In the genomic region with DNA sequence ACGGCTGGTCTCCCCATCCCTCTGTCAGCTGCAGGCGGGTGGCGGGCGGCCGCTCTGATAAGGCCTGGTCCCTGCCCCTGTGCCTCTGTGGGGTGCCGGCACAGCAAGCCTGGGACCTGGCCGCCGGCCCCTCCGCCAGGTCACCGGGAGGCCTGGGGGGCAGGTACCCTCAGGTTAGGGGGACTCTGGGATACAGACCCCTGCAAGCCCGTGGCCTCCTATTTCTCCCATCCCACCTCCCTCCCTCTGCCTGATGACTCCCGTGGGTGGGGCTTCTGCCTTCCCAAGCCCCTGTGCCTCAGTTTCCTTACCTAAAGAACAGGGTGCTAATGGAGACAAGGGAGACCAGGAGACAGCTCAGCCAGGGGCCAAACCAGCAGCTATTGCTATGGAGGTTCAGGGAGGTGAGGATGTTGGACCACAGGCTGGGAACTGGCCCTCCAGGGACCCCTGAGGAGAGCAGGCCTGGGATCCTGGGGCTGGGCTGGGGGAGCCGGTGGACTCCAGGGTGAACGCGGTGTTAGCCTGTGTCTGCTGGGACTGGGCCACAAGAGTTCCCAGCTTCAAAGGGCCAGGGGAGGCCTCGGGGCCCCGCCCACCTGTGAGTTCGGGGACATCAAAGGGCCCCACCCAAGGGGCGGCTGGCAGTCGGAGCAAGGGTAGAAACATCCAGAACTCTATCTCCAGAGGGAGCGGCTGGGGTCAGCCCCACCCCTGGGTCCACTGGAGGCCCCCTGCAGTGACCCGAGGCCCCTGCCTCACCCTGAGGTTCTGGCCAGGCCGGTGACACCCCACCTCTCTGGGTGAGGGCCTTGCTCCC, we compare ENCODE assay signal across 22 cellular contexts. TPM values are rescaled to one million over a fixed set of nuclear protein-coding genes. Genes with fewer than 3 reads are reported as not detected.
A peak's percentile ranks its signal among the peaks of the same experiment; 100 is the strongest.
DNase-seq lines count a peak whose midpoint lies in the region; ATAC-seq and TF ChIP-seq lines count a peak whose summit lies in the region.
"Had no signal": no experiment of that assay in that cellular context is flagged by ENCODE, and none has a peak within 500 bp of the region (broad histone marks: within the 10 kb centered on the region; RNA-seq: fewer than 3 reads in every experiment).

No MANE protein-coding gene starts in this region.

- no peaks in the 10 kb centered on the region for H3K9me2 ChIP-seq in HCT116 (ENCODE audit: insufficient read depth)

- H3K9me3 Mint-ChIP-seq in activated CD4-positive, alpha-beta T cell treated with anti-CD3 and anti-CD28 coated beads for 36 hours (ENCODE audit: low read depth), result no peaks in the 10 kb centered on the region

- H3K36me3 ChIP-seq in HCT116 (ENCODE audit: control insufficient read depth in 1 of 2, insufficient read depth in 2 of 2, low read length in 2 of 2) (no peaks in the 10 kb centered on the region), left ventricle myocardium inferior (no peaks in the 10 kb centered on the region)
- H3K36me3 ChIP-seq: esophagus squamous epithelium, SJCRH30, upper lobe of left lung had no signal

- H3K27ac ChIP-seq in HCT116 (ENCODE audit: low read depth, low read length) (no peak overlapping the region), left ventricle myocardium inferior (replicated peaks) (no peak overlapping the region)
- H3K27ac ChIP-seq: SJCRH30 had no signal

- H3K4me3 ChIP-seq in HCT116 (replicated peaks in 1 of 2; ENCODE audit: low read depth in 1 of 2, low read length in 2 of 2), result no peak overlapping the region
- no peak overlapping the region for H3K4me3 ChIP-seq in left ventricle myocardium inferior
- H3K4me3 ChIP-seq: esophagus squamous epithelium, GM23338, K562, SJCRH30, upper lobe of left lung had no signal

- peak; percentile 3 for DNase-seq in activated CD4-positive, alpha-beta T cell treated with anti-CD3 and anti-CD28 coated beads for 36 hours
- DNase-seq in activated CD4-positive, alpha-beta T cell treated with anti-CD3 and anti-CD28 coated beads for 4 hours, result no peak
- DNase-seq in HCT116 (ENCODE audit: low read depth, low spot score) (no peak), left ventricle myocardium inferior (peak; percentile 6), sciatic nerve (ENCODE audit: low spot score) (peak; percentile 51), NCI-H128 (lab: John Stamatoyannopoulos, UW; ENCODE audit: unreplicated experiment) (no peak), cortex of kidney (lab: John Stamatoyannopoulos, UW) (no peak)
- DNase-seq: activated CD8-positive, alpha-beta memory T cell treated with anti-CD3 and anti-CD28 coated beads, Interleukin-2, amount 50 U/mL, for 48 hours; esophagus squamous epithelium; glutamatergic neuron; MV-4-11; NCI-H2029 treated with DMSO at 0.1 percent for 48 hours; stimulated activated CD4-positive, alpha-beta T cell treated with anti-CD3 and anti-CD28 coated beads, Interleukin-4, amount 100 ng/mL, for 24 hours had no signal

- no peaks in the 10 kb centered on the region for H3K27me3 Mint-ChIP-seq in activated CD4-positive, alpha-beta T cell treated with anti-CD3 and anti-CD28 coated beads for 36 hours
- H3K27me3 Mint-ChIP-seq: activated naive CD8-positive, alpha-beta T cell had no signal

- no peak for TF ChIP-seq POLR2A in HCT116 (IDR thresholded peaks at IDR 0.05; ENCODE audit: borderline replicate concordance, extremely low read depth, insufficient read depth, insufficient read length)

- TF ChIP-seq RAD21 in HCT116 (IDR thresholded peaks at IDR 0.05; ENCODE audit: low read depth), result no peak

- CTCF ChIA-PET in activated CD4-positive, alpha-beta T cell treated with anti-CD3 and anti-CD28 coated beads for 36 hours (lab: Charles Lee), result interaction anchor here (0.6 kb wide), 1 partner anchor 224 kb away, joined by 4 read pairs; no protein-coding TSS in a partner anchor
- CTCF ChIA-PET in HCT116 (lab: Charles Lee), result no interaction called here

- no peaks in the 10 kb centered on the region for H3K27me3 ChIP-seq in HCT116 (ENCODE audit: insufficient read depth, low read length)
- H3K27me3 ChIP-seq in left ventricle myocardium inferior (ENCODE audit: low read depth), result peaks cover 17% of the 10 kb centered on the region
- H3K27me3 ChIP-seq: upper lobe of left lung had no signal

- no peak overlapping the region for H2AFZ ChIP-seq in HCT116 (ENCODE audit: low read depth, low read length, poor library complexity, severe bottlenecking)
- H2AFZ ChIP-seq: GM23338 had no signal

- intact Hi-C loops in activated CD4-positive, alpha-beta T cell treated with anti-CD3 and anti-CD28 coated beads for 36 hours (cut with DNase I, micrococcal nuclease), result no loop called here
- intact Hi-C loops in HCT116 (cut with micrococcal nuclease), result no loop called here
- intact Hi-C loops in left ventricle myocardium inferior (cut with micrococcal nuclease), result no loop called here
- intact Hi-C loops in sciatic nerve (cut with DNase I), result no loop called here

- no peak overlapping the region for H3K4me3 Mint-ChIP-seq in activated CD4-positive, alpha-beta T cell treated with anti-CD3 and anti-CD28 coated beads for 36 hours
- H3K4me3 Mint-ChIP-seq: activated naive CD8-positive, alpha-beta T cell; dendritic cell treated with granulocyte-macrophage colony-stimulating factor and Interleukin-4, amounts not matched to agents 40 ng/mL and 50 ng/mL, for 4 days; GM23338 had no signal

- H3K4me2 ChIP-seq in HCT116 (ENCODE audit: low read length), result no peak overlapping the region
- H3K4me2 ChIP-seq: GM23338 had no signal

- H3K79me2 ChIP-seq in HCT116 (ENCODE audit: insufficient read depth, low read length), result no peaks in the 10 kb centered on the region

- no peaks in the 10 kb centered on the region for H3K4me1 Mint-ChIP-seq in activated CD4-positive, alpha-beta T cell treated with anti-CD3 and anti-CD28 coated beads for 36 hours
- H3K4me1 Mint-ChIP-seq: GM23338 had no signal

- H3K9me3 ChIP-seq in HCT116 (ENCODE audit: control insufficient read depth in 1 of 2, insufficient read depth in 1 of 2, low read depth in 1 of 2, low read length in 2 of 2), result no peaks in the 10 kb centered on the region
- H3K9me3 ChIP-seq in left ventricle myocardium inferior (replicated peaks), result peaks cover 9% of the 10 kb centered on the region
- H3K9me3 ChIP-seq: SJCRH30, upper lobe of left lung had no signal

- no peak for ATAC-seq in activated CD4-positive, alpha-beta T cell treated with anti-CD3 and anti-CD28 coated beads for 36 hours
- no peak for ATAC-seq in HCT116
- no peak for ATAC-seq in sciatic nerve
- ATAC-seq in HG02970 (IDR thresholded peaks at IDR 0.05; ENCODE audit: low FRiP score, unreplicated experiment), result no peak
- ATAC-seq: GM23338, K562 had no signal

- no peak overlapping the region for H3K9ac ChIP-seq in HCT116 (ENCODE audit: low read length)

- H3K36me3 Mint-ChIP-seq in activated CD4-positive, alpha-beta T cell treated with anti-CD3 and anti-CD28 coated beads for 36 hours (ENCODE audit: low read depth), result no peaks in the 10 kb centered on the region
- H3K36me3 Mint-ChIP-seq: activated naive CD8-positive, alpha-beta T cell had no signal

- H3K4me1 ChIP-seq in HCT116 (ENCODE audit: control insufficient read depth in 1 of 2, insufficient read depth in 2 of 2, low read length in 2 of 2), result peaks cover 16 to 25% of the 10 kb centered on the region in 2 experiments
- no peaks in the 10 kb centered on the region for H3K4me1 ChIP-seq in left ventricle myocardium inferior
- H3K4me1 ChIP-seq: SJCRH30 had no signal

- no TSS peak for BruUV-seq in HCT116 (replicated peaks; lab: Mats Ljungman, UMichigan)

- no peak overlapping the region for H3K27ac Mint-ChIP-seq in activated CD4-positive, alpha-beta T cell treated with anti-CD3 and anti-CD28 coated beads for 36 hours
- H3K27ac Mint-ChIP-seq: activated naive CD8-positive, alpha-beta T cell; dendritic cell treated with granulocyte-macrophage colony-stimulating factor and Interleukin-4, amounts not matched to agents 40 ng/mL and 50 ng/mL, for 4 days; GM23338 had no signal

- H4K20me1 ChIP-seq in HCT116 (ENCODE audit: insufficient read depth), result no peaks in the 10 kb centered on the region

- no peak for TF ChIP-seq CTCF in HCT116 (IDR thresholded peaks at IDR 0.05 in 2 of 3, conservative IDR thresholded peaks at IDR 0.05 in 1 of 3; ENCODE audit: borderline replicate concordance in 1 of 3, insufficient read depth in 1 of 3, low read depth in 2 of 3, low read length in 2 of 3)
- no peak for TF ChIP-seq CTCF in left ventricle myocardium inferior (IDR thresholded peaks at IDR 0.05; ENCODE audit: borderline replicate concordance)

- RAD21 ChIA-PET in HCT116 (lab: Charles Lee; ENCODE audit: low non-redundant PET in 1 of 2, low total read pairs in 2 of 2, uncharacterized antibody in 2 of 2, unreplicated experiment in 2 of 2), result no interaction called here

- POLR2A ChIA-PET in activated CD4-positive, alpha-beta T cell treated with anti-CD3 and anti-CD28 coated beads for 36 hours (lab: Charles Lee), result no interaction called here
- POLR2A ChIA-PET in HCT116 (lab: Charles Lee), result no interaction called here

TF ChIP-seq in HCT116, 20 proteins besides CTCF, POLR2A, EP300 and RAD21:
- TF ChIP-seq EGR1 (IDR thresholded peaks at IDR 0.05; ENCODE audit: low read depth) (no peak), TCF7L2 (IDR thresholded peaks at IDR 0.05; ENCODE audit: borderline replicate concordance, extremely low read depth, insufficient read depth, insufficient read length) (peak; percentile 84), SIN3A (IDR thresholded peaks at IDR 0.05; ENCODE audit: low read depth) (no peak)
TF ChIP-seq in HCT116: peak in this region for 1.

RNA-seq across cellular contexts. Expression of gene TH, which starts 32.0 kb away (rescaled TPM):
- not detected for total RNA-seq in activated CD4-positive, alpha-beta T cell treated with anti-CD3 and anti-CD28 coated beads for 36 hours
- not detected for total RNA-seq in HCT116 (2021; ENCODE audit: unreplicated experiment)
- polyA plus RNA-seq in HCT116 (2012), result 0.31 TPM in 1 of 2 replicates, not detected in the other
- not detected for total RNA-seq in left ventricle myocardium inferior
- 0.36 TPM for total RNA-seq in sciatic nerve
- total RNA-seq: GM23338, K562, NCI-H460, SJCRH30, upper lobe of left lung had no signal
- polyA plus RNA-seq: K562 had no signal

RNA-seq across cellular contexts. Expression of gene INS, which starts 42.6 kb away (rescaled TPM):
- total RNA-seq in activated CD4-positive, alpha-beta T cell treated with anti-CD3 and anti-CD28 coated beads for 36 hours, result not detected
- 0.44 TPM for total RNA-seq in HCT116 (2021; ENCODE audit: unreplicated experiment)
- not detected in 2 replicates for polyA plus RNA-seq in HCT116 (2012)
- total RNA-seq in left ventricle myocardium inferior, result not detected
- total RNA-seq in sciatic nerve, result 1.5 TPM
- total RNA-seq: A172, esophagus squamous epithelium, GM23338, K562, NCI-H460, SJCRH30 had no signal
- polyA plus RNA-seq: GM23338, K562 had no signal

Comparison
In these comparisons a context has a peak if more than half of its experiments do, and no peak if none do; other contexts are left out.
1. DNase-seq: peak in activated CD4-positive, alpha-beta T cell treated with anti-CD3 and anti-CD28 coated beads for 36 hours (single experiment), left ventricle myocardium inferior (single experiment) and sciatic nerve (single experiment); none in activated CD4-positive, alpha-beta T cell treated with anti-CD3 and anti-CD28 coated beads for 4 hours (0 of 2), HCT116 (single experiment), NCI-H128 (single experiment) and cortex of kidney (single experiment).